26 cellular contexts compared by ENCODE assay signal in genomic region chr19:58010507-58010906, GRCh38. TPM values are rescaled to one million over a fixed set of nuclear protein-coding genes. Genes with fewer than 3 reads are reported as not detected.
DNase-seq lines count a peak whose midpoint lies in the region; ATAC-seq, FAIRE-seq and TF ChIP-seq lines count a peak whose summit lies in the region.
"Had no signal": no experiment of that assay in that cellular context is flagged by ENCODE, and none has a peak within 500 bp of the region (broad histone marks: within the 10 kb centered on the region; RNA-seq: fewer than 3 reads in every experiment).

No MANE protein-coding gene starts in this region.

- no peak for ATAC-seq in esophagus mucosa

- TF ChIP-seq CTCF in dorsolateral prefrontal cortex (IDR thresholded peaks at IDR 0.05 in 54 of 56, conservative IDR thresholded peaks at IDR 0.05 in 2 of 56; ENCODE audit: low read depth in 1 of 56, partially characterized antibody in 56 of 56), result no peak
- TF ChIP-seq CTCF in suprapubic skin (IDR thresholded peaks at IDR 0.05), result no peak

- no peak for TF ChIP-seq EP300 in suprapubic skin (IDR thresholded peaks at IDR 0.05)

- H3K4me3 ChIP-seq in dorsolateral prefrontal cortex (peak overlapping the region in 54 of 59 donors; percentile 39 to 82 (median 68)), suprapubic skin (peak overlapping the region; percentile 52)
- H3K4me3 ChIP-seq: PC-9 had no signal

- H3K27ac ChIP-seq in dorsolateral prefrontal cortex (peak overlapping the region in 28 of 59 donors; percentile 18 to 98 (median 87)), suprapubic skin (no peak overlapping the region)
- H3K27ac ChIP-seq: colonic mucosa, PC-9 had no signal

- H3K27ac Mint-ChIP-seq in activated naive CD4-positive, alpha-beta T cell treated with anti-CD3 and anti-CD28 coated beads, Interleukin-2, amount 10 ng/mL, durations not matched to agents 7 days and 5 days, result no peak overlapping the region

- no peak for TF ChIP-seq POLR2A in suprapubic skin (IDR thresholded peaks at IDR 0.05)

- no peak for FAIRE-seq in frontal cortex (lab: Jason Lieb, UNC)
- FAIRE-seq: bronchial epithelial cell, G401.6 had no signal

- peaks cover 58% of the 10 kb centered on the region for H3K9me3 Mint-ChIP-seq in activated naive CD4-positive, alpha-beta T cell treated with anti-CD3 and anti-CD28 coated beads, Interleukin-2, amount 10 ng/mL, durations not matched to agents 7 days and 5 days

- 74% methylated on average over 22 of the region's 22 CpGs for WGBS in suprapubic skin

- H3K9me3 ChIP-seq in suprapubic skin, result no peaks in the 10 kb centered on the region

- peaks cover 12% of the 10 kb centered on the region for H3K4me1 Mint-ChIP-seq in activated naive CD4-positive, alpha-beta T cell treated with anti-CD3 and anti-CD28 coated beads, Interleukin-2, amount 10 ng/mL, durations not matched to agents 7 days and 5 days

- CTCF ChIA-PET in activated naive CD4-positive, alpha-beta T cell treated with anti-CD3 and anti-CD28 coated beads, Interleukin-2, amount 10 ng/mL, durations not matched to agents 7 days and 5 days (lab: Charles Lee), result no interaction called here

- peaks cover 30% of the 10 kb centered on the region for H3K36me3 Mint-ChIP-seq in activated naive CD4-positive, alpha-beta T cell treated with anti-CD3 and anti-CD28 coated beads, Interleukin-2, amount 10 ng/mL, durations not matched to agents 7 days and 5 days

- H3K36me3 ChIP-seq in suprapubic skin, result peaks cover 23% of the 10 kb centered on the region
- H3K36me3 ChIP-seq: colonic mucosa had no signal

- no peak for DNase-seq in activated naive CD4-positive, alpha-beta T cell treated with anti-CD3 and anti-CD28 coated beads, Interleukin-2, amount 10 ng/mL, durations not matched to agents 7 days and 5 days
- DNase-seq in activated naive CD4-positive, alpha-beta T cell (lab: John Stamatoyannopoulos, UW), result no peak
- DNase-seq in NCI-H69 (lab: John Stamatoyannopoulos, UW) (peak; percentile 11), dorsolateral prefrontal cortex (no peak), suprapubic skin (ENCODE audit: low spot score in 2 of 2) (no peak), frontal cortex (ENCODE audit: low spot score in 2 of 2) (no peak)
- DNase-seq: amniotic stem cell; CD4-positive, alpha-beta memory T cell; colonic mucosa; DMS153; H7; IMR-90; mesenchymal stem cell; naive thymus-derived CD4-positive, alpha-beta T cell; NCI-H2107; NCI-H446 treated with DMSO at 0.1 percent for 48 hours; PC-9; stimulated activated CD4-positive, alpha-beta T cell treated with anti-CD3 and anti-CD28 coated beads, Interleukin-15, amount 100 ng/mL, for 24 hours had no signal

- H3K27me3 ChIP-seq in dorsolateral prefrontal cortex (no peaks in the 10 kb centered on the region), suprapubic skin (no peaks in the 10 kb centered on the region)
- H3K27me3 ChIP-seq: colonic mucosa had no signal

- H3K27me3 Mint-ChIP-seq in activated naive CD4-positive, alpha-beta T cell treated with anti-CD3 and anti-CD28 coated beads, Interleukin-2, amount 10 ng/mL, durations not matched to agents 7 days and 5 days, result peaks cover 6% of the 10 kb centered on the region

- peak overlapping the region; percentile 74 for H3K4me3 Mint-ChIP-seq in activated naive CD4-positive, alpha-beta T cell treated with anti-CD3 and anti-CD28 coated beads, Interleukin-2, amount 10 ng/mL, durations not matched to agents 7 days and 5 days

- intact Hi-C loops in dorsolateral prefrontal cortex (cut with DNase I), result loop anchor here in 1 of 2 donors (5.0 kb wide), 1 partner anchor 87 kb away; the partner anchor contains the start of gene ZSCAN18

- H3K4me1 ChIP-seq in suprapubic skin, result peaks cover 16% of the 10 kb centered on the region
- H3K4me1 ChIP-seq: colonic mucosa, parathyroid adenoma had no signal

RNA-seq across cellular contexts. Expression of gene ZNF606, which starts 7.9 kb away (rescaled TPM):
- 10 to 100 TPM; 14.4 to 48.2 (median 23.9) TPM for total RNA-seq in dorsolateral prefrontal cortex
- 10 to 100 TPM in 3 of 4 donors, 1 to 10 TPM in 1; 4.0 to 21.9 (median 14.3) TPM for total RNA-seq in suprapubic skin
- 65.6 TPM for total RNA-seq in frontal cortex
- 5.4 TPM for total RNA-seq in esophagus mucosa

RNA-seq across cellular contexts. Expression of gene ZSCAN1, which starts 23.3 kb away (rescaled TPM):
- total RNA-seq in dorsolateral prefrontal cortex, result 10 to 100 TPM in 1 of 120 experiments, 1 to 10 TPM in 118, under 1 TPM in 1; 0.94 to 10.6 (median 4.2) TPM
- not detected for total RNA-seq in suprapubic skin
- total RNA-seq in frontal cortex, result 0.82 TPM
- not detected for total RNA-seq in esophagus mucosa
- total RNA-seq: CD4-positive, alpha-beta memory T cell; colonic mucosa; fibroblast of lung; glomerular endothelial cell; H7; IMR-90; naive thymus-derived CD4-positive, alpha-beta T cell; PC-9; subcutaneous adipose tissue; T-helper 1 cell treated with Interleukin-12 subunit alpha and Interleukin-12 subunit beta and Interleukin-4 antibody, amounts not matched to agents 30 ng/mL and 1 ng/mL, for 36 hours had no signal

RNA-seq across cellular contexts. Expression of gene C19orf18, which starts 36.2 kb away (rescaled TPM):
- total RNA-seq in dorsolateral prefrontal cortex (1 to 10 TPM in 92 of 120 experiments, under 1 TPM in 22, not detected in 6; 0.49 to 5.1 (median 1.5) TPM), suprapubic skin (1 to 10 TPM in 1 of 4 donors, under 1 TPM in 2, not detected in 1; 0.62 to 1.0 (median 0.83) TPM), frontal cortex (0.82 TPM), esophagus mucosa (0.48 TPM)
- total RNA-seq: glomerular endothelial cell; IMR-90; PC-9; T-helper 1 cell treated with Interleukin-12 subunit alpha and Interleukin-12 subunit beta and Interleukin-4 antibody, amounts not matched to agents 30 ng/mL and 1 ng/mL, for 36 hours had no signal

RNA-seq across cellular contexts. Expression of gene ZNF135, which starts 48.6 kb away (rescaled TPM):
- total RNA-seq in dorsolateral prefrontal cortex (10 to 100 TPM in 119 of 120 experiments, 1 to 10 TPM in 1; 9.8 to 28.1 (median 16.8) TPM), suprapubic skin (10 to 100 TPM in 2 of 4 donors, 1 to 10 TPM in 2; 4.6 to 12.4 (median 7.7) TPM), frontal cortex (11.8 TPM), esophagus mucosa (0.68 TPM)
